ENCODE assay signal across 21 cellular contexts in the genomic region with DNA sequence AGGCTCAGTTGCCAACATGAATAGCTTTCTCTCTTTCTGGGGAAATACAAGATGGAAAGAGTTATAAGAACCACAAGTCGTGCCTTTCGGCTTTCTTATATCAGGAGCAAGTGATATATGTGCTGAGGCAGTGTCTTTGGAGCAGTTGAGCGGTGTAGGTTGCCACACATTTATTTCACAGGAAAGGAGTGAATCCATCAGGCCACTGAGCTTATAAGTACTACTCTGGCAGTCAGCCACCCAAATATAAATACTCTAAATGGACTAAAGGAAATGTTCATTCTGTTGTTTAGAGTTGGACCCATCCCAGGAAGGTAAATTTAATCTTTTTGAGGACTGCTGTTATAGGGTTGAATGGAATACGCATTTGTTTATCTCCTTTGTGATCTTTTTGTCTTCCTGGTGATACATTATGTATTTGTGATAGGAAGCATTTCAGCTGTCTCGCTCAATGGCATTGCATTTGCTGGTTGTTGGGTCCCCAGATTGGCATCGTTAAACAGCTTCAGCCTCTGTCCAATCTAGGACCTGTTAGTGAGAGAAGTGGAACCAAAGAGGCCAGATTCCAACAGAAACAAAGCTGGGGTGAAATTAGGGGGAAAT.
DNase-seq lines count a peak whose midpoint lies in the region; ATAC-seq, FAIRE-seq and TF ChIP-seq lines count a peak whose summit lies in the region.
"Had no signal": no experiment of that assay in that cellular context is flagged by ENCODE, and none has a peak within 500 bp of the region (broad histone marks: within the 10 kb centered on the region; RNA-seq: fewer than 3 reads in every experiment).

No MANE protein-coding gene starts in this region.

- intact Hi-C loops in uterus (cut with DNase I; ENCODE audit: low total_unique reads), result no loop called here

- FAIRE-seq in islet of Langerhans (lab: Jason Lieb, UNC), result peak; percentile 78
- FAIRE-seq: HepG2 had no signal

- H3K27me3 ChIP-seq in uterus, result no peaks in the 10 kb centered on the region

- H3K36me3 ChIP-seq in uterus, result no peaks in the 10 kb centered on the region
- H3K36me3 ChIP-seq: neutrophil had no signal

- DNase-seq in DMS153 treated with DMSO at 0.1 percent for 48 hours (lab: John Stamatoyannopoulos, UW; ENCODE audit: unreplicated experiment), result peak; percentile 94
- peak; percentile 8 for DNase-seq in NCI-H1436 treated with DMSO at 0.1 percent for 48 hours (lab: John Stamatoyannopoulos, UW)
- DNase-seq in NCI-H748 treated with DMSO at 0.1 percent for 48 hours (lab: John Stamatoyannopoulos, UW), result peak; percentile 15
- no peak for DNase-seq in foreskin fibroblast
- no peak for DNase-seq in uterus
- no peak for DNase-seq in T-helper 2 cell
- DNase-seq: activated CD4-positive, alpha-beta memory T cell treated with anti-CD3 and anti-CD28 coated beads for 36 hours; activated T-cell treated with anti-CD3 and anti-CD28 coated beads, Interleukin-2, amount 50 U/mL, for 48 hours; GM23248; left cardiac atrium; NCI-H446; stimulated activated CD4-positive, alpha-beta T cell treated with anti-CD3 and anti-CD28 coated beads, Interleukin-15, amount 100 ng/mL, for 24 hours; stimulated activated naive CD4-positive, alpha-beta T cell; T-helper 1 cell had no signal

- no peaks in the 10 kb centered on the region for H3K9me3 ChIP-seq in uterus
- H3K9me3 ChIP-seq: neutrophil, tibial nerve had no signal

- no peak overlapping the region for H3K27ac ChIP-seq in uterus
- H3K27ac ChIP-seq: GM23248, neutrophil, tibial nerve had no signal

- no peak for ATAC-seq in GM21367 (IDR thresholded peaks at IDR 0.05; ENCODE audit: unreplicated experiment)
- ATAC-seq: activated naive CD4-positive, alpha-beta T cell treated with anti-CD3 and anti-CD28 coated beads, Interleukin-2, amount 50 U/mL, for 72 hours; HepG2; Right ventricle myocardium inferior had no signal

- no peak for TF ChIP-seq CTCF in foreskin fibroblast (IDR thresholded peaks at IDR 0.05; ENCODE audit: low read depth, low read length)
- TF ChIP-seq CTCF in uterus (IDR thresholded peaks at IDR 0.05), result no peak

- H3K4me1 ChIP-seq in uterus, result no peaks in the 10 kb centered on the region

- H3K4me3 ChIP-seq in foreskin fibroblast (ENCODE audit: low read depth in 1 of 2, low read length in 2 of 2), result no peak overlapping the region
- H3K4me3 ChIP-seq in uterus, result no peak overlapping the region
- H3K4me3 ChIP-seq: GM23248, tibial nerve had no signal

- TF ChIP-seq POLR2A in uterus (IDR thresholded peaks at IDR 0.05), result no peak

Comparison
In these comparisons a context has a peak if more than half of its experiments do, and no peak if none do; other contexts are left out.
1. DNase-seq: peak in DMS153 treated with DMSO at 0.1 percent for 48 hours (single experiment), NCI-H1436 treated with DMSO at 0.1 percent for 48 hours (single experiment) and NCI-H748 treated with DMSO at 0.1 percent for 48 hours (single experiment); none in foreskin fibroblast (0 of 2), uterus (0 of 2) and T-helper 2 cell (0 of 5).